ENCODE assay signal across 14 cellular contexts in the genomic region with DNA sequence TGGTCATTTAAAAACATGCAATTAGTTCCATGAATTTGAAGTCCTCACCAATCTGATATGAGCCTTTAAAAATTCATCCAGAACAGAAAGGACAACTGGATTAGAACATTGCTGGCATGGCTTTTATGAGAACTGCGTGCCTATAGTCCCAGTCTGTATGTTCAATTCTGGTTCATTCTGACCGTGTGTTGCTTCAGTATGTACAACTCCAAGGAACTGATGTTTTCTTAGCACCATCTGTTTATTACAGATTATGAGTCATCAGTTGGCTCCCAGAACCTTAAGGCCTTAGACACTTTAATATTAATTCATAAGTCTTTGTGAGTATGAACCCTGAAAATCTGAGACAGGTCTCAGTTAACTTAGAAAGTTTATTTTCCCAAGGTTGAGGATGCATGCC.
A peak's percentile ranks its signal among the peaks of the same experiment; 100 is the strongest.
DNase-seq lines count a peak whose midpoint lies in the region; TF ChIP-seq lines count a peak whose summit lies in the region.
"Had no signal": no experiment of that assay in that cellular context is flagged by ENCODE, and none has a peak within 500 bp of the region (broad histone marks: within the 10 kb centered on the region; RNA-seq: fewer than 3 reads in every experiment).

No MANE protein-coding gene starts in this region.

- no peak overlapping the region for H3K4me3 ChIP-seq in mammary epithelial cell (replicated peaks in 1 of 3; ENCODE audit: insufficient read depth in 1 of 3, low read depth in 2 of 3, low read length in 3 of 3)
- H3K4me3 ChIP-seq: SK-N-MC had no signal

- dilution Hi-C loops in mammary epithelial cell (cut with HindIII; ENCODE audit: low sequenced_read_pairs) = no loop called here

- no peak overlapping the region for H3K4me2 ChIP-seq in mammary epithelial cell (ENCODE audit: insufficient read depth, low read depth, low read length)

- no TSS peak for BruUV-seq in mammary epithelial cell (replicated peaks; lab: Mats Ljungman, UMichigan)

- no peak for TF ChIP-seq CTCF in mammary epithelial cell (conservative IDR thresholded peaks at IDR 0.05 in 1 of 2, IDR thresholded peaks at IDR 0.05 in 1 of 2; ENCODE audit: extremely low read depth in 1 of 2, insufficient read depth in 1 of 2, low read depth in 1 of 2, low read length in 2 of 2)

- in situ Hi-C loops in mammary epithelial cell (cut with MboI; ENCODE audit: low sequenced_read_pairs in 2 of 2) = no loop called here

- H3K9ac ChIP-seq in mammary epithelial cell (ENCODE audit: insufficient read depth, low read length) = no peak overlapping the region

- H3K27me3 ChIP-seq in mammary epithelial cell (ENCODE audit: insufficient read depth, low read length) = no peaks in the 10 kb centered on the region

- no peaks in the 10 kb centered on the region for H3K36me3 ChIP-seq in mammary epithelial cell (ENCODE audit: insufficient read depth, low read length)
- H3K36me3 ChIP-seq: WERI-Rb-1 had no signal

- WGBS in mammary epithelial cell (ENCODE audit: low coverage, missing lambda C conversion rate) = 92% methylated on average over 1 of the region's 2 CpGs

- H3K9me3 ChIP-seq in mammary epithelial cell (replicated peaks; ENCODE audit: insufficient read depth, low read length) = no peaks in the 10 kb centered on the region

- DNase-seq in AG08396 (ENCODE audit: low spot score) (peak; percentile 29), HS-27A (ENCODE audit: low read depth) (peak; percentile 22), mammary epithelial cell (peak; percentile 70), kidney tubule cell (ENCODE audit: low spot score) (peak; percentile 25), NCI-H1930 (lab: John Stamatoyannopoulos, UW) (no peak), amniotic stem cell (lab: John Stamatoyannopoulos, UW) (no peak), mucosa of gallbladder (ENCODE audit: low spot score) (no peak)
- no peak for DNase-seq in activated CD8-positive, alpha-beta memory T cell treated with anti-CD3 and anti-CD28 coated beads for 24 hours
- DNase-seq: GF-D8; kidney; MM.1S; stimulated activated CD4-positive, alpha-beta T cell treated with anti-CD3 and anti-CD28 coated beads, Interleukin-4, amount 100 ng/mL, for 24 hours; WERI-Rb-1 had no signal

- no peaks in the 10 kb centered on the region for H4K20me1 ChIP-seq in mammary epithelial cell (ENCODE audit: insufficient read depth, low read length)

- CTCF ChIA-PET in mammary epithelial cell (lab: Charles Lee; ENCODE audit: low non-redundant PET) = no interaction called here

- intact Hi-C loops in mammary epithelial cell (cut with micrococcal nuclease) = no loop called here

- no peaks in the 10 kb centered on the region for H3K79me2 ChIP-seq in mammary epithelial cell (ENCODE audit: insufficient read depth, low read length)

- no peak overlapping the region for H3K27ac ChIP-seq in mammary epithelial cell (ENCODE audit: insufficient read depth, low read depth, low read length)
- H3K27ac ChIP-seq: SK-N-MC, WERI-Rb-1 had no signal

- no peak overlapping the region for H2AFZ ChIP-seq in mammary epithelial cell (ENCODE audit: low read depth, low read length)

- peaks cover 6% of the 10 kb centered on the region for H3K4me1 ChIP-seq in mammary epithelial cell (ENCODE audit: insufficient read depth, low read length)

Comparison
In these comparisons a context has a peak if more than half of its experiments do, and no peak if none do; other contexts are left out.
1. DNase-seq: peak in AG08396 (single experiment), HS-27A (single experiment), mammary epithelial cell (single experiment) and kidney tubule cell (single experiment); none in NCI-H1930 (0 of 2), amniotic stem cell (single experiment), mucosa of gallbladder (single experiment) and activated CD8-positive, alpha-beta memory T cell treated with anti-CD3 and anti-CD28 coated beads for 24 hours (single experiment).